1 cellular context compared by ENCODE assay signal in the genomic region with DNA sequence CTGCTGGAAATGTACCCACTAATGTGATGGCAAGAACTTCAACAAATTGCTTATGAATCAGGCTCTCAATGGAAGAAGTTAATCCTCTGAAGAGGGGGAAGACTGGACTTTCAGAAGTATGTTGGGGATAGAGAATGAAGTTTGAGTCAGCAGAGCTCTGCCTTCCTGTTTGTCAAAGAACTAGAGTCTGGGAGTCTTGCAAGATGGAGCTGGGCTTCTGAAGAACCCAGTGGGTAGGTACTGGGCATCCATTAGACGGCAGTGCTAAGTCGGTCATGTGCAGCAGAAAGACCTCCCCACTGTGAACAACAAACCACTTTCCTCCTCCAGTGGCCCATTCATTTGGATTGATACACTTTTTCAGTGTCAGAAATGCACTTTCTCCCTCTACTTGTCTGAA.
TF ChIP-seq lines count a peak whose summit lies in the region.

No MANE protein-coding gene starts in this region.

TF ChIP-seq in SK-N-SH, 30 proteins besides CTCF, POLR2A, EP300 and RAD21:
- TF ChIP-seq RFX5 (IDR thresholded peaks at IDR 0.05; ENCODE audit: low read length) = no peak
- TF ChIP-seq RXRA (IDR thresholded peaks at IDR 0.05; ENCODE audit: borderline replicate concordance, low read depth) = no peak
- TF ChIP-seq TCF12 (IDR thresholded peaks at IDR 0.05) = no peak
- TF ChIP-seq GABPA (IDR thresholded peaks at IDR 0.05; ENCODE audit: low read depth) = no peak
- TF ChIP-seq EZH2phosphoT487 (IDR thresholded peaks at IDR 0.05; ENCODE audit: borderline replicate concordance, low read depth) = no peak
- no peak for TF ChIP-seq FOXM1 (IDR thresholded peaks at IDR 0.05; ENCODE audit: low read depth)
- TF ChIP-seq FOXJ3 (CRISPR knock-in tag; IDR thresholded peaks at IDR 0.05) = no peak
- TF ChIP-seq JUND (IDR thresholded peaks at IDR 0.05) = no peak
